Comparison of ENCODE assay signal across 19 cellular contexts in genomic region chr18:79548077-79548450, GRCh38.
"Had no signal": no experiment of that assay in that cellular context is flagged by ENCODE, and none has a peak within 500 bp of the region (broad histone marks: within the 10 kb centered on the region; RNA-seq: fewer than 3 reads in every experiment).

No MANE protein-coding gene starts in this region.

- H3K36me3 ChIP-seq: ascending aorta, breast epithelium, heart right ventricle, neutrophil, right atrium auricular region, vagina had no signal

- H3K9me3 Mint-ChIP-seq: activated CD4-positive, alpha-beta T cell treated with anti-CD3 and anti-CD28 coated beads, Interleukin-2, amount 10 ng/mL, durations not matched to agents 7 days and 5 days; activated naive CD8-positive, alpha-beta T cell treated with anti-CD3 and anti-CD28 coated beads, Interleukin-2, amount 50 U/mL, for 24 hours; activated T-helper 1 cell treated with anti-CD3 and anti-CD28 coated beads, Interleukin-12 subunit alpha, Interleukin-12 subunit beta, Interleukin-2, Interleukin-4 antibody, amounts not matched to agents 30 ng/mL and 10 ng/mL and 1 ng/mL, durations not matched to agents 14 hours and 24 hours and 36 hours; effector memory CD8-positive, alpha-beta T cell; naive B cell had no signal

- ATAC-seq: activated naive CD8-positive, alpha-beta T cell treated with anti-CD3 and anti-CD28 coated beads, Interleukin-2, amount 50 U/mL, for 24 hours; effector memory CD8-positive, alpha-beta T cell; heart right ventricle had no signal

- H3K4me1 Mint-ChIP-seq: activated CD4-positive, alpha-beta T cell treated with anti-CD3 and anti-CD28 coated beads, Interleukin-2, amount 10 ng/mL, durations not matched to agents 7 days and 5 days; activated naive CD8-positive, alpha-beta T cell treated with anti-CD3 and anti-CD28 coated beads, Interleukin-2, amount 50 U/mL, for 24 hours had no signal

- H3K27ac ChIP-seq: ascending aorta, breast epithelium, epithelial cell of prostate, heart right ventricle, neutrophil, right atrium auricular region, vagina had no signal

- H3K4me3 Mint-ChIP-seq: activated CD4-positive, alpha-beta T cell treated with anti-CD3 and anti-CD28 coated beads, Interleukin-2, amount 10 ng/mL, durations not matched to agents 7 days and 5 days; activated naive CD8-positive, alpha-beta T cell treated with anti-CD3 and anti-CD28 coated beads, Interleukin-2, amount 50 U/mL, for 24 hours; activated T-helper 1 cell treated with anti-CD3 and anti-CD28 coated beads, Interleukin-12 subunit alpha, Interleukin-12 subunit beta, Interleukin-2, Interleukin-4 antibody, amounts not matched to agents 30 ng/mL and 10 ng/mL and 1 ng/mL, durations not matched to agents 14 hours and 24 hours and 36 hours; effector memory CD8-positive, alpha-beta T cell; naive B cell had no signal

- H3K4me3 ChIP-seq: ascending aorta, heart right ventricle, right atrium auricular region, smooth muscle cell, vagina had no signal

- H3K36me3 Mint-ChIP-seq: naive B cell had no signal

- H3K4me1 ChIP-seq: ascending aorta, breast epithelium, vagina had no signal

- H3K9me3 ChIP-seq: ascending aorta, breast epithelium, heart right ventricle, neutrophil, right atrium auricular region, vagina had no signal

- H3K27ac Mint-ChIP-seq: activated CD4-positive, alpha-beta T cell treated with anti-CD3 and anti-CD28 coated beads, Interleukin-2, amount 10 ng/mL, durations not matched to agents 7 days and 5 days; activated naive CD8-positive, alpha-beta T cell treated with anti-CD3 and anti-CD28 coated beads, Interleukin-2, amount 50 U/mL, for 24 hours; activated T-helper 1 cell treated with anti-CD3 and anti-CD28 coated beads, Interleukin-12 subunit alpha, Interleukin-12 subunit beta, Interleukin-2, Interleukin-4 antibody, amounts not matched to agents 30 ng/mL and 10 ng/mL and 1 ng/mL, durations not matched to agents 14 hours and 24 hours and 36 hours; effector memory CD8-positive, alpha-beta T cell; naive B cell; progenitor cell of endocrine pancreas had no signal

- H3K27me3 ChIP-seq: ascending aorta, right atrium auricular region, vagina had no signal

- H3K27me3 Mint-ChIP-seq: activated CD4-positive, alpha-beta T cell treated with anti-CD3 and anti-CD28 coated beads, Interleukin-2, amount 10 ng/mL, durations not matched to agents 7 days and 5 days; activated naive CD8-positive, alpha-beta T cell treated with anti-CD3 and anti-CD28 coated beads, Interleukin-2, amount 50 U/mL, for 24 hours; naive B cell; progenitor cell of endocrine pancreas had no signal

- DNase-seq: activated CD4-positive, alpha-beta T cell treated with anti-CD3 and anti-CD28 coated beads, Interleukin-2, amount 10 ng/mL, durations not matched to agents 7 days and 5 days; activated CD4-positive, CD25-positive, alpha-beta regulatory T cell; activated CD8-positive, alpha-beta memory T cell treated with anti-CD3 and anti-CD28 coated beads, Interleukin-2, amount 50 U/mL, for 48 hours; activated naive CD4-positive, alpha-beta T cell treated with Interleukin-2 at 50 U/mL for 16 hours; activated naive CD8-positive, alpha-beta T cell treated with anti-CD3 and anti-CD28 coated beads, Interleukin-2, amount 50 U/mL, for 24 hours; dermis blood vessel endothelial cell; effector memory CD8-positive, alpha-beta T cell; heart right ventricle; mammary epithelial cell; naive B cell had no signal
